ENCODE assay signal across 16 cellular contexts in genomic region chr6:75070244-75070643, GRCh38.
DNase-seq lines count a peak whose midpoint lies in the region; ATAC-seq and TF ChIP-seq lines count a peak whose summit lies in the region.
"Had no signal": no experiment of that assay in that cellular context is flagged by ENCODE, and none has a peak within 500 bp of the region (broad histone marks: within the 10 kb centered on the region; RNA-seq: fewer than 3 reads in every experiment).

No MANE protein-coding gene starts in this region.

- no peaks in the 10 kb centered on the region for H3K79me2 ChIP-seq in H9 (ENCODE audit: insufficient read depth, low read length)

- no peak overlapping the region for H3K4ac ChIP-seq in H9 (ENCODE audit: low read depth, low read length)

- no peak for ATAC-seq in GM21528 (IDR thresholded peaks at IDR 0.05; ENCODE audit: low FRiP score, unreplicated experiment)
- ATAC-seq: GM12878 had no signal

- no peak overlapping the region for H3K4me3 ChIP-seq in AG09309 (ENCODE audit: control insufficient read depth, low read depth, low read length)
- H3K4me3 ChIP-seq in endodermal cell (ENCODE audit: low read length), result no peak overlapping the region
- H3K4me3 ChIP-seq: GM12878, HAP-1 had no signal

- H3K27ac Mint-ChIP-seq in H9 (no peak overlapping the region), endodermal cell (no peak overlapping the region), osteocyte (ENCODE audit: unreplicated experiment) (no peak overlapping the region)
- H3K27ac Mint-ChIP-seq: CD8-positive, alpha-beta memory T cell had no signal

- no peaks in the 10 kb centered on the region for H3K9me3 ChIP-seq in H9 (ENCODE audit: control insufficient read depth, low read depth, low read length)
- no peaks in the 10 kb centered on the region for H3K9me3 ChIP-seq in endodermal cell (ENCODE audit: control insufficient read depth, low read length)
- H3K9me3 ChIP-seq: HAP-1 had no signal

- no peak overlapping the region for H2BK5ac ChIP-seq in H9 (ENCODE audit: insufficient read length, low read length)

- no peaks in the 10 kb centered on the region for H3K27me3 Mint-ChIP-seq in H9 (ENCODE audit: low read depth)
- no peaks in the 10 kb centered on the region for H3K27me3 Mint-ChIP-seq in endodermal cell (ENCODE audit: insufficient read depth)
- no peaks in the 10 kb centered on the region for H3K27me3 Mint-ChIP-seq in osteocyte (ENCODE audit: unreplicated experiment)
- H3K27me3 Mint-ChIP-seq: CD8-positive, alpha-beta memory T cell had no signal

- H3K4me2 ChIP-seq in H9 (ENCODE audit: insufficient read depth, insufficient read length, low read length), result no peak overlapping the region
- H3K4me2 ChIP-seq: KMS-11 had no signal

- H3K36me3 Mint-ChIP-seq in H9 (ENCODE audit: insufficient read depth in 1 of 3, low read depth in 3 of 3), result no peaks in the 10 kb centered on the region; a peak in 1 of 7 replicates
- no peaks in the 10 kb centered on the region for H3K36me3 Mint-ChIP-seq in endodermal cell (ENCODE audit: low read depth)
- peaks cover 20% of the 10 kb centered on the region for H3K36me3 Mint-ChIP-seq in osteocyte (ENCODE audit: unreplicated experiment)
- H3K36me3 Mint-ChIP-seq: CD8-positive, alpha-beta memory T cell had no signal

- H3K9me3 Mint-ChIP-seq in H9 (peaks cover 0 to 4% of the 10 kb centered on the region in 2 experiments; a peak in 2 of 5 replicates), endodermal cell (peaks cover 4% of the 10 kb centered on the region), osteocyte (ENCODE audit: unreplicated experiment) (peaks cover 37% of the 10 kb centered on the region)

- peak; percentile 4 for TF ChIP-seq CTCF in AG09309 (IDR thresholded peaks at IDR 0.05; ENCODE audit: control insufficient read depth, insufficient read depth, low read depth, low read length, missing control alignments)
- peak; percentile 28; the same call in 2 of the 3 replicates for TF ChIP-seq CTCF in H9 (conservative IDR thresholded peaks at IDR 0.05)
- peak; percentile 46 for TF ChIP-seq CTCF in endodermal cell (conservative IDR thresholded peaks at IDR 0.05)
- TF ChIP-seq CTCF in osteocyte (IDR thresholded peaks at IDR 0.05), result peak; percentile 13

- H4K8ac ChIP-seq in H9 (replicated peaks; ENCODE audit: insufficient read length, low read depth, low read length), result no peak overlapping the region

- H3K23ac ChIP-seq in H9 (ENCODE audit: insufficient read length, low read depth, low read length), result no peak overlapping the region

- H2BK20ac ChIP-seq in H9 (ENCODE audit: low read depth, low read length, poor library complexity, severe bottlenecking), result no peak overlapping the region

- H3K14ac ChIP-seq in H9 (ENCODE audit: insufficient read depth, low read length), result no peak overlapping the region

- no peak overlapping the region for H3K4me3 Mint-ChIP-seq in H9
- no peak overlapping the region for H3K4me3 Mint-ChIP-seq in endodermal cell
- no peak overlapping the region for H3K4me3 Mint-ChIP-seq in osteocyte (ENCODE audit: unreplicated experiment)
- H3K4me3 Mint-ChIP-seq: CD8-positive, alpha-beta memory T cell had no signal

- H3K18ac ChIP-seq in H9 (ENCODE audit: insufficient read length, low read depth, low read length), result no peak overlapping the region

- DNase-seq in AG09309 (ENCODE audit: low read depth) (no peak), H9 (no peak), endodermal cell (no peak), osteocyte (ENCODE audit: extremely low spot score, unreplicated experiment) (no peak), GF-D8 (lab: John Stamatoyannopoulos, UW) (no peak), NCI-H748 treated with DMSO at 0.1 percent for 48 hours (lab: John Stamatoyannopoulos, UW) (no peak)
- no peak for DNase-seq in activated CD4-positive, alpha-beta T cell treated with anti-CD3 and anti-CD28 coated beads, Interleukin-2, amount 50 U/mL, for 1 hour
- DNase-seq: 8988T; ACHN; CD8-positive, alpha-beta memory T cell; DMS53; GOT3 had no signal

- H3K9ac ChIP-seq in H9 (ENCODE audit: extremely low read depth, insufficient read length, low read length) (no peak overlapping the region), endodermal cell (ENCODE audit: extremely low read depth, low read length, poor library complexity, severe bottlenecking) (no peak overlapping the region)
- H3K9ac ChIP-seq: KMS-11 had no signal

- peaks cover 5 to 13% of the 10 kb centered on the region in 2 experiments for H3K4me1 Mint-ChIP-seq in H9
- peaks cover 11% of the 10 kb centered on the region for H3K4me1 Mint-ChIP-seq in endodermal cell
- peaks cover 23% of the 10 kb centered on the region for H3K4me1 Mint-ChIP-seq in osteocyte (ENCODE audit: unreplicated experiment)
- H3K4me1 Mint-ChIP-seq: CD8-positive, alpha-beta memory T cell had no signal

- no peaks in the 10 kb centered on the region for H3K36me3 ChIP-seq in endodermal cell (ENCODE audit: control insufficient read depth, insufficient read depth, low read length)
- H3K36me3 ChIP-seq: HAP-1 had no signal

- no peak overlapping the region for H2BK12ac ChIP-seq in H9 (ENCODE audit: insufficient read length, low read depth, low read length)

- no peak overlapping the region for H4K5ac ChIP-seq in H9 (ENCODE audit: insufficient read length, low read depth, low read length)

- no peak overlapping the region for H3T11ph ChIP-seq in H9 (ENCODE audit: low read length)

- no peak overlapping the region for H2BK120ac ChIP-seq in H9 (ENCODE audit: low read depth, low read length, poor library complexity, severe bottlenecking)

- no peaks in the 10 kb centered on the region for H4K20me1 ChIP-seq in H9 (ENCODE audit: control insufficient read depth, insufficient read depth, insufficient read length)

- H2AFZ ChIP-seq in H9 (ENCODE audit: low read length), result no peak overlapping the region

- no peaks in the 10 kb centered on the region for H3K79me1 ChIP-seq in H9 (ENCODE audit: insufficient read depth, low read depth, low read length, poor library complexity, severe bottlenecking)

- H3K27ac ChIP-seq in H9 (ENCODE audit: insufficient read length, low read depth, low read length) (no peak overlapping the region), endodermal cell (ENCODE audit: low read depth, low read length) (no peak overlapping the region)
- H3K27ac ChIP-seq: KMS-11 had no signal

- no peak overlapping the region for H4K91ac ChIP-seq in H9 (ENCODE audit: insufficient read length, low read depth, low read length)

- no peak overlapping the region for H2BK15ac ChIP-seq in H9 (ENCODE audit: low read depth, low read length)

- H3K4me1 ChIP-seq in H9 (ENCODE audit: insufficient read depth, low read length) (no peaks in the 10 kb centered on the region), endodermal cell (ENCODE audit: control insufficient read depth, insufficient read depth, low read length) (peaks cover 2% of the 10 kb centered on the region)
- H3K4me1 ChIP-seq: HAP-1 had no signal

- WGBS in H9 (ENCODE audit: extremely low coverage, insufficient read length, low lambda C conversion rate), result no CpG with 5 or more reads among the region's 1 CpG
- WGBS in endodermal cell (ENCODE audit: insufficient coverage in 1 of 2, insufficient read length in 1 of 2), 2 experiments, result no CpG with 5 or more reads among the region's 1 CpG

- H2AK5ac ChIP-seq in H9 (ENCODE audit: insufficient read length, low read length), result no peak overlapping the region

- H3K27me3 ChIP-seq in H9 (ENCODE audit: insufficient read depth, low read length), result no peaks in the 10 kb centered on the region
- no peaks in the 10 kb centered on the region for H3K27me3 ChIP-seq in endodermal cell (ENCODE audit: control insufficient read depth, insufficient read depth, low read length, poor library complexity, severe bottlenecking)

- H3K23me2 ChIP-seq in H9 (ENCODE audit: insufficient read length, low read depth, low read length, poor library complexity, severe bottlenecking), result no peaks in the 10 kb centered on the region

- H3K56ac ChIP-seq in H9 (ENCODE audit: insufficient read length, low read depth, low read length), result no peak overlapping the region
